Comparison of ENCODE assay signal across 24 cellular contexts in the genomic region with DNA sequence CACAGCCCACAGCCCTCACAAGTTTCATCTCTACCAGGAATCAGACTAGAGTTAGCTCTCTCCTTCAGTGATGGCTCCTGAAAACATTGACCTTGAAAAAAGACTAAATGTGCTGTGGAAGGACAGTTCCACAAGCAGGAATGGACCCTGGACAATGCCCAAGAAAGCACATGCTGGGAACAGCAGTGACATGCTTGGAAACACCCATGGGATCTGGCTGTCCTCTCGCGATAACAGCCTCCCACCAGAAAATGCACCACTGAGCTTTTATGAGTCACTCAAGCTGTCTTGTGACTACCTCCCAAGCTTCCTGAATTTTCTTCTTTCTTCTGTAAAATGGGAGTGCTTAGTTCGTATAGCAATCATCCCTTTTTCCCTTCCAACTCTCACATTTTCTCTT.
"Had no signal": no experiment of that assay in that cellular context is flagged by ENCODE, and none has a peak within 500 bp of the region (broad histone marks: within the 10 kb centered on the region; RNA-seq: fewer than 3 reads in every experiment).

No MANE protein-coding gene starts in this region.

- H3K4me3 ChIP-seq: hepatocyte, left ventricle myocardium inferior, lower lobe of right lung, psoas muscle, sigmoid colon, skin epidermis, stomach, thoracic aorta, transverse colon had no signal

- H3K27ac ChIP-seq: hepatocyte, left ventricle myocardium inferior, lower lobe of right lung, psoas muscle, sigmoid colon, stomach, thoracic aorta, transverse colon had no signal

- H3K27me3 ChIP-seq: hepatocyte, sigmoid colon, stomach, transverse colon had no signal

- FAIRE-seq: endometrium, kidney had no signal

- H3K9me3 ChIP-seq: left ventricle myocardium inferior, lower lobe of right lung, psoas muscle, sigmoid colon, stomach, thoracic aorta, transverse colon had no signal

- H3K9me3 Mint-ChIP-seq: nephron had no signal

- H3K4me1 Mint-ChIP-seq: naive B cell had no signal

- H3K4me1 ChIP-seq: left ventricle myocardium inferior, lower lobe of right lung, psoas muscle, sigmoid colon, stomach, transverse colon had no signal

- DNase-seq: effector memory CD4-positive, alpha-beta T cell; foreskin fibroblast; head of caudate nucleus; kidney; left cardiac atrium; left ventricle myocardium inferior; lower lobe of right lung; mesenchymal stem cell; midbrain; naive B cell; psoas muscle; retina; sigmoid colon; stimulated activated CD4-positive, alpha-beta T cell treated with anti-CD3 and anti-CD28 coated beads, Interleukin-12 subunit alpha, Interleukin-12 subunit beta, amount 100 ng/mL, for 4 hours; stimulated activated naive CD4-positive, alpha-beta T cell; stomach; substantia nigra; transverse colon had no signal

- H2AFZ ChIP-seq: hepatocyte had no signal

- H3K4me3 Mint-ChIP-seq: naive B cell, nephron had no signal

- H3K4me2 ChIP-seq: hepatocyte had no signal

- H3K36me3 Mint-ChIP-seq: naive B cell had no signal

- ATAC-seq: esophagus mucosa, left cardiac atrium, lower lobe of right lung, psoas muscle had no signal

- H3K79me2 ChIP-seq: hepatocyte had no signal

- H3K36me3 ChIP-seq: left ventricle myocardium inferior, lower lobe of right lung, sigmoid colon, stomach, thoracic aorta, transverse colon had no signal
